In genomic region chr7:30531286-30531685, GRCh38 we compare ENCODE assay signal across 1 cellular context.
TF ChIP-seq lines count a peak whose summit lies in the region.

No MANE protein-coding gene starts in this region.

TF ChIP-seq in IMR-90, 13 proteins besides CTCF, POLR2A, EP300 and RAD21 (continued from another document):
- no peak for TF ChIP-seq FOS (IDR thresholded peaks at IDR 0.05; ENCODE audit: low read depth, low read length)
- no peak for TF ChIP-seq MXI1 (IDR thresholded peaks at IDR 0.05; ENCODE audit: borderline replicate concordance, low read depth, low read length)
- TF ChIP-seq SMC3 (IDR thresholded peaks at IDR 0.05; ENCODE audit: low read depth, low read length): no peak
- no peak for TF ChIP-seq USF2 (IDR thresholded peaks at IDR 0.05; ENCODE audit: low read depth, low read length)
- TF ChIP-seq RCOR1 (IDR thresholded peaks at IDR 0.05; ENCODE audit: insufficient replicate concordance, low read length): no peak
- TF ChIP-seq CEBPB (IDR thresholded peaks at IDR 0.05; ENCODE audit: low read depth, low read length): no peak
- no peak for TF ChIP-seq MAFK (IDR thresholded peaks at IDR 0.05; ENCODE audit: low read depth, low read length)
- TF ChIP-seq NFE2L2 (IDR thresholded peaks at IDR 0.05; ENCODE audit: low read depth, low read length): no peak
- no peak for TF ChIP-seq BHLHE40 (IDR thresholded peaks at IDR 0.05; ENCODE audit: low read depth, low read length)
- TF ChIP-seq MAZ (IDR thresholded peaks at IDR 0.05; ENCODE audit: borderline replicate concordance, low read depth, low read length): no peak
